ENCODE assay signal across 8 cellular contexts in genomic region chr6:30515967-30516753, GRCh38. TPM values are rescaled to one million over a fixed set of nuclear protein-coding genes. Genes with fewer than 3 reads are reported as not detected.
A peak's percentile ranks its signal among the peaks of the same experiment; 100 is the strongest.
DNase-seq lines count a peak whose midpoint lies in the region; ATAC-seq, FAIRE-seq and TF ChIP-seq lines count a peak whose summit lies in the region.

No MANE protein-coding gene starts in this region.

- peak overlapping the region; percentile 25 to 40 (median 31) for H3K4me3 ChIP-seq in skin epidermis

- H3K27ac ChIP-seq in caudate nucleus (ENCODE audit: low read depth, low read length), result peak overlapping the region; percentile 71
- H3K27ac ChIP-seq in skin epidermis, result peak overlapping the region; percentile 54 to 96 (median 93)

- peak; percentile 82 for FAIRE-seq in GM12891 (lab: Jason Lieb, UNC)

- no peak for TF ChIP-seq POLR2A in GM12891 (IDR thresholded peaks at IDR 0.05; ENCODE audit: low read depth, low read length)

- DNase-seq in GM12891 (ENCODE audit: insufficient read length, low spot score) (peak; percentile 53), NCI-H2029 (lab: John Stamatoyannopoulos, UW) (peak; percentile 82), caudate nucleus (lab: John Stamatoyannopoulos, UW) (peak in 52 of 61 donors; percentile 4 to 90 (median 44)), iPS-NIHi7 (ENCODE audit: extremely low spot score) (peak; percentile 93), NCI-H1048 (lab: John Stamatoyannopoulos, UW) (no peak)
- DNase-seq in activated CD4-positive, CD25-positive, alpha-beta regulatory T cell treated with anti-CD3 and anti-CD28 coated beads, Interleukin-2, amount 50 U/mL, for 16 hours (ENCODE audit: low read depth, low spot score), result peak; percentile 78

- peak; percentile 58 for ATAC-seq in HG02623 (IDR thresholded peaks at IDR 0.05; ENCODE audit: unreplicated experiment)

TF ChIP-seq in GM12891, 5 proteins besides CTCF, POLR2A, EP300 and RAD21:
- TF ChIP-seq PAX5 (IDR thresholded peaks at IDR 0.05; ENCODE audit: insufficient read depth, low read length, severe bottlenecking) (no peak), TAF1 (IDR thresholded peaks at IDR 0.05; ENCODE audit: low read depth, low read length) (0 out of 2 replicates have a peak, but pooled peaks have one; percentile 16), POLR2AphosphoS5 (IDR thresholded peaks at IDR 0.05; ENCODE audit: low read depth, low read length) (no peak; the same call in 1 of the 2 replicates), SPI1 (IDR thresholded peaks at IDR 0.05; ENCODE audit: low read depth, low read length) (peak; percentile 87), POU2F2 (IDR thresholded peaks at IDR 0.05; ENCODE audit: low read depth, low read length) (peak; percentile 49; the same call in 1 of the 2 replicates)
TF ChIP-seq in GM12891: peak in this region for 3.

RNA-seq across cellular contexts. Expression of gene HLA-E, which starts 26.9 kb away (rescaled TPM):
- 359 TPM for polyA plus RNA-seq in GM12891 (2012; ENCODE audit: low read depth, missing spikeins)

RNA-seq across cellular contexts. Expression of gene GNL1, which starts 40.1 kb away (rescaled TPM):
- 36.3 TPM for polyA plus RNA-seq in GM12891 (2012; ENCODE audit: low read depth, missing spikeins)

RNA-seq across cellular contexts. Expression of gene PRR3, which starts 40.9 kb away (rescaled TPM):
- 12.4 TPM for polyA plus RNA-seq in GM12891 (2012; ENCODE audit: low read depth, missing spikeins)

RNA-seq across cellular contexts. Expression of gene ABCF1, which starts 55.1 kb away (rescaled TPM):
- polyA plus RNA-seq in GM12891 (2012; ENCODE audit: low read depth, missing spikeins), result 48.8 TPM
